Comparison of ENCODE assay signal across 8 cellular contexts in the genomic region with DNA sequence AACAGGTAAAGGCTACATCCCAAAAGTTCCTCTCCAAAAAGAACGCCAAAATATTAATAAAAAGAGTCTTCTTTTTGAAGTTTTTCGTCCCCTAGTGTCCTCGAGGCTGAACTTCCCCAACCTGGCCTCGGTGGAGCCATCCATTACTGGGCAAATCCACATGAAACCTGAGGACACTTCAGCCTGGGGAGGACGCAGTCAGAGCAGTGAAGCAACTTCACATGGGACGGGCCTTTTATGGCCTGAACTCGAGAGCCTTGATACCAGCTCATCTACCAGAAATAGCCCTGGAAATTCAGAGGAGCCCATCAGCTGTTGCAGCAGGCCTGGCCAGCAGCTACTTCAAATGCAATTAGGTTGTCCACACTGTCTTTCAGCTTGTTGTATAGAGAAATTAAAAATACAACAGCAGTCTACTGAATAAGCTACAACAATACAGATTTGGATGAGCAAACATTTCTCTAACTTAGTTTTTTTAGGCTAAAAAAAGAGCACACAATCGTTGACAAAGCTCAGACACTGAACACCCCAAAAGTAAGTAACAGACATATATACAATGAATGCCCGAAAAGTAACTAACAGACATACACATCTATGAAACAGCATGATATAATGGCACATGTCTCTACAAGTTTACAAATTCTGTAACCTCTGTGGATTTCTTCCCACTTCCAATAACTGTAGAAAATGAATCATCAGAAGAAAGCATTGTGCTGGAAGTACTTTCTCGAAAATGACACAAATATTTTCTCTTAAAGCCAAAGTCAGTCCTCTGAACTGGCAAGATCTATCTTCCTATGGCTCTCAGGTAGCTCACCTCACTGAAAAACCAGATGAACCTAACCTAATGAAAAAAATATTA. TPM values are rescaled to one million over a fixed set of nuclear protein-coding genes. Genes with fewer than 3 reads are reported as not detected.
DNase-seq lines count a peak whose midpoint lies in the region; ATAC-seq, FAIRE-seq and TF ChIP-seq lines count a peak whose summit lies in the region.

A gene with protein sequence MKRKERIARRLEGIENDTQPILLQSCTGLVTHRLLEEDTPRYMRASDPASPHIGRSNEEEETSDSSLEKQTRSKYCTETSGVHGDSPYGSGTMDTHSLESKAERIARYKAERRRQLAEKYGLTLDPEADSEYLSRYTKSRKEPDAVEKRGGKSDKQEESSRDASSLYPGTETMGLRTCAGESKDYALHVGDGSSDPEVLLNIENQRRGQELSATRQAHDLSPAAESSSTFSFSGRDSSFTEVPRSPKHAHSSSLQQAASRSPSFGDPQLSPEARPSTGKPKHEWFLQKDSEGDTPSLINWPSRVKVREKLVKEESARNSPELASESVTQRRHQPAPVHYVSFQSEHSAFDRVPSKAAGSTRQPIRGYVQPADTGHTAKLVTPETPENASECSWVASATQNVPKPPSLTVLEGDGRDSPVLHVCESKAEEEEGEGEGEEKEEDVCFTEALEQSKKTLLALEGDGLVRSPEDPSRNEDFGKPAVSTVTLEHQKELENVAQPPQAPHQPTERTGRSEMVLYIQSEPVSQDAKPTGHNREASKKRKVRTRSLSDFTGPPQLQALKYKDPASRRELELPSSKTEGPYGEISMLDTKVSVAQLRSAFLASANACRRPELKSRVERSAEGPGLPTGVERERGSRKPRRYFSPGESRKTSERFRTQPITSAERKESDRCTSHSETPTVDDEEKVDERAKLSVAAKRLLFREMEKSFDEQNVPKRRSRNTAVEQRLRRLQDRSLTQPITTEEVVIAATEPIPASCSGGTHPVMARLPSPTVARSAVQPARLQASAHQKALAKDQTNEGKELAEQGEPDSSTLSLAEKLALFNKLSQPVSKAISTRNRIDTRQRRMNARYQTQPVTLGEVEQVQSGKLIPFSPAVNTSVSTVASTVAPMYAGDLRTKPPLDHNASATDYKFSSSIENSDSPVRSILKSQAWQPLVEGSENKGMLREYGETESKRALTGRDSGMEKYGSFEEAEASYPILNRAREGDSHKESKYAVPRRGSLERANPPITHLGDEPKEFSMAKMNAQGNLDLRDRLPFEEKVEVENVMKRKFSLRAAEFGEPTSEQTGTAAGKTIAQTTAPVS (N-terminal part only) (minus strand): TSS at position 208 of the 862 bp plus-strand sequence. CDS start 79,913 bp downstream, outside the sequence.

- H3K4me1 ChIP-seq in gastroesophageal sphincter, result peaks cover 8 to 77% (median 26%) of the 10 kb centered on the region in 3 donors
- peaks cover 23% of the 10 kb centered on the region for H3K4me1 ChIP-seq in ovary (ENCODE audit: insufficient read depth)

- peak in 3 of 4 experiments; percentile 14 to 57 (median 56) for TF ChIP-seq CTCF in gastroesophageal sphincter (IDR thresholded peaks at IDR 0.05)
- peak in 1 of 3 donors; percentile 17 for TF ChIP-seq CTCF in ovary (IDR thresholded peaks at IDR 0.05)

- DNase-seq in H54 (ENCODE audit: insufficient read length, low spot score) (no peak), SW 1271 (lab: John Stamatoyannopoulos, UW) (peak; percentile 76 to 87), ovary (peak; percentile 72 to 87 (median 79)), hippocampal formation (lab: John Stamatoyannopoulos, UW) (no peak), NCI-H128 (lab: John Stamatoyannopoulos, UW; ENCODE audit: unreplicated experiment) (no peak), KG1 (lab: John Stamatoyannopoulos, UW) (no peak), ACHN (no peak)

- peak within 1 kb of the TSS; percentile 81 to 98 (median 88) for H3K27ac ChIP-seq in gastroesophageal sphincter
- H3K27ac ChIP-seq in ovary, result peak within 1 kb of the TSS; percentile 65 to 79

- in situ Hi-C loops in ACHN (cut with HindIII; ENCODE audit: low pct_ligation_motif_present, low pct_unique_long_range_greater_than_20kb, low sequenced_read_pairs), result no loop called here

- H3K9me3 ChIP-seq in gastroesophageal sphincter (no peaks in the 10 kb centered on the region), ovary (no peaks in the 10 kb centered on the region)

- peak within 1 kb of the TSS; percentile 44 to 45 for H3K4me3 ChIP-seq in gastroesophageal sphincter
- peak within 1 kb of the TSS; percentile 39 for H3K4me3 ChIP-seq in ovary

- TF ChIP-seq POLR2A in H54 (IDR thresholded peaks at IDR 0.05; ENCODE audit: low read depth, low read length), result no peak
- TF ChIP-seq POLR2A in gastroesophageal sphincter (IDR thresholded peaks at IDR 0.05), result peak; percentile 62 to 63
- TF ChIP-seq POLR2A in ovary (IDR thresholded peaks at IDR 0.05), result peak; percentile 57

- peaks cover 0 to 12% of the 10 kb centered on the region in 2 donors for H3K36me3 ChIP-seq in gastroesophageal sphincter
- no peaks in the 10 kb centered on the region for H3K36me3 ChIP-seq in ovary

- peak; percentile 94 for ATAC-seq in gastroesophageal sphincter

- peak; percentile 62 for FAIRE-seq in H54 (lab: Jason Lieb, UNC)

- WGBS in gastroesophageal sphincter (ENCODE audit: low coverage in 1 of 2), 2 donors, result 12 to 27% methylated on average over 7 of the region's 10 CpGs
- 11 to 23% (median 18%) methylated on average over 10 of the region's 10 CpGs for WGBS in ovary, 3 donors

- intact Hi-C loops in ovary (cut with DNase I), result no loop called here

- H3K27me3 ChIP-seq in gastroesophageal sphincter, result no peaks in the 10 kb centered on the region
- no peaks in the 10 kb centered on the region for H3K27me3 ChIP-seq in ovary

- TF ChIP-seq EP300 in gastroesophageal sphincter (IDR thresholded peaks at IDR 0.05) (peak; percentile 27), ovary (IDR thresholded peaks at IDR 0.05) (no peak)

RNA-seq across cellular contexts. Expression of the gene that starts here (rescaled TPM):
- total RNA-seq in gastroesophageal sphincter (1,000 to 10,000 TPM in 2 of 4 donors, 100 to 1,000 TPM in 2; 585 to 1,262 (median 942) TPM), ovary (100 to 1,000 TPM in 5 of 7 donors, 10 to 100 TPM in 2; 49.9 to 225 (median 174) TPM)
- 100 to 1,000 TPM in 1 of 2 donors, 10 to 100 TPM in 1; 52.9 to 107 TPM for polyA plus RNA-seq in ovary

Comparison
In these comparisons a context has a peak if more than half of its experiments do, and no peak if none do; other contexts are left out.
1. DNase-seq: peak in SW 1271 (2 of 2) and ovary (5 of 5); none in H54 (single experiment), hippocampal formation (0 of 2), NCI-H128 (single experiment), KG1 (single experiment) and ACHN (single experiment).